Comparison of ENCODE assay signal across 1 cellular context in genomic region chr9:87869082-87869481, GRCh38.
TF ChIP-seq lines count a peak whose summit lies in the region.

No MANE protein-coding gene starts in this region.

TF ChIP-seq in HCT116, 20 proteins besides CTCF, POLR2A, EP300 and RAD21 (continued from another document):
- no peak for TF ChIP-seq ATF3 (IDR thresholded peaks at IDR 0.05)
